ENCODE assay signal across 21 cellular contexts in genomic region chr7:98079891-98080653, GRCh38. TPM values are rescaled to one million over a fixed set of nuclear protein-coding genes. Genes with fewer than 3 reads are reported as not detected.
DNase-seq lines count a peak whose midpoint lies in the region; ATAC-seq and TF ChIP-seq lines count a peak whose summit lies in the region.
"Had no signal": no experiment of that assay in that cellular context is flagged by ENCODE, and none has a peak within 500 bp of the region (broad histone marks: within the 10 kb centered on the region; RNA-seq: fewer than 3 reads in every experiment).

No MANE protein-coding gene starts in this region.

- H3K4me2 ChIP-seq in neural cell (ENCODE audit: low read length): no peak overlapping the region

- H3K4me1 Mint-ChIP-seq in WTC11: peaks cover 7% of the 10 kb centered on the region; the same call in 1 of the 2 replicates
- H3K4me1 Mint-ChIP-seq: activated B cell treated with CpG ODN at 0.5 μM for 24 hours had no signal

- no peaks in the 10 kb centered on the region for H3K9me2 ChIP-seq in neural cell (ENCODE audit: insufficient read depth, low read length)

- H3F3A ChIP-seq in neural cell (ENCODE audit: insufficient read depth, low read length, poor library complexity, severe bottlenecking): no peaks in the 10 kb centered on the region

- peak; percentile 21 for DNase-seq in G401 (ENCODE audit: low spot score)
- peak; percentile 69 to 92 for DNase-seq in NCI-H2081 (lab: John Stamatoyannopoulos, UW)
- DNase-seq in WTC11 (ENCODE audit: low spot score): no peak
- no peak for DNase-seq in psoas muscle
- DNase-seq in HCEC 1CT: no peak
- DNase-seq: activated B cell treated with CpG ODN at 0.5 μM for 24 hours; activated T-cell treated with anti-CD3 and anti-CD28 coated beads, Interleukin-2, amount 50 U/mL, for 48 hours; CD4-positive, alpha-beta T cell; foreskin fibroblast; NCI-H524; PC-3; stimulated activated naive CD4-positive, alpha-beta T cell treated with Interleukin-2 at 50 U/mL for 16 hours; trophoblast cell had no signal

- H3K27ac Mint-ChIP-seq in WTC11: no peak overlapping the region
- H3K27ac Mint-ChIP-seq: activated B cell treated with CpG ODN at 0.5 μM for 24 hours; activated naive CD8-positive, alpha-beta T cell; CD4-positive, alpha-beta T cell; T-helper 2 cell treated with Interferon-gamma antibody and Interleukin-4, amounts not matched to agents 5 μg/mL and 100 μg/mL, for 36 hours had no signal

- no peaks in the 10 kb centered on the region for H4K20me1 ChIP-seq in neural cell (ENCODE audit: insufficient read depth)

- TF ChIP-seq CTCF in WTC11 (IDR thresholded peaks at IDR 0.05) (no peak), neural cell (IDR thresholded peaks at IDR 0.05; ENCODE audit: poor library complexity, severe bottlenecking) (no peak), psoas muscle (IDR thresholded peaks at IDR 0.05) (no peak)

- no peaks in the 10 kb centered on the region for H3K79me2 ChIP-seq in neural cell (replicated peaks; ENCODE audit: insufficient read depth, low read length)

- no peak; the same call in 1 of the 2 replicates for ATAC-seq in WTC11
- no peak for ATAC-seq in GM19395 (IDR thresholded peaks at IDR 0.05; ENCODE audit: unreplicated experiment)
- ATAC-seq in psoas muscle: no peak
- ATAC-seq in HG02763 (IDR thresholded peaks at IDR 0.05; ENCODE audit: unreplicated experiment): no peak
- ATAC-seq: PC-3 had no signal

- H3K9me3 Mint-ChIP-seq in WTC11: peaks cover 8% of the 10 kb centered on the region; the same call in 1 of the 2 replicates
- H3K9me3 Mint-ChIP-seq: activated B cell treated with CpG ODN at 0.5 μM for 24 hours; CD4-positive, alpha-beta T cell; neural crest cell; T-helper 2 cell treated with Interferon-gamma antibody and Interleukin-4, amounts not matched to agents 5 μg/mL and 100 μg/mL, for 36 hours had no signal

- no peaks in the 10 kb centered on the region for H3K4me1 ChIP-seq in psoas muscle
- H3K4me1 ChIP-seq: HAP-1 had no signal

- H3K9ac ChIP-seq in neural cell (ENCODE audit: low read length): no peak overlapping the region

- H3K27ac ChIP-seq in neural cell (ENCODE audit: low read length): peak overlapping the region; percentile 17
- no peak overlapping the region for H3K27ac ChIP-seq in psoas muscle
- H3K27ac ChIP-seq: right atrium auricular region had no signal

- WGBS in psoas muscle, 3 donors: 57 to 63% (median 62%) methylated on average over 6 of the region's 6 CpGs

- H3K9me3 ChIP-seq in neural cell (ENCODE audit: low read length) (no peaks in the 10 kb centered on the region), psoas muscle (peaks cover 2% of the 10 kb centered on the region)
- H3K9me3 ChIP-seq: HAP-1, right atrium auricular region had no signal

- CTCF ChIA-PET in WTC11 (lab: Charles Lee): interaction anchor here (0.5 to 2.0 kb wide), 3 partner anchors 31 to 269 kb away, joined by 4 to 5 read pairs (median 4); no protein-coding TSS in a partner anchor

- no peaks in the 10 kb centered on the region for H3K27me3 ChIP-seq in neural cell (ENCODE audit: insufficient read depth, low read depth, low read length)
- no peaks in the 10 kb centered on the region for H3K27me3 ChIP-seq in psoas muscle (ENCODE audit: insufficient read depth in 3 of 3, low read length in 2 of 3)
- H3K27me3 ChIP-seq: right atrium auricular region had no signal

- no peak overlapping the region for H3K4me3 Mint-ChIP-seq in WTC11
- H3K4me3 Mint-ChIP-seq: activated B cell treated with CpG ODN at 0.5 μM for 24 hours; activated naive CD8-positive, alpha-beta T cell; CD4-positive, alpha-beta T cell; neural crest cell; T-helper 2 cell treated with Interferon-gamma antibody and Interleukin-4, amounts not matched to agents 5 μg/mL and 100 μg/mL, for 36 hours had no signal

- no peaks in the 10 kb centered on the region; the same call in 1 of the 2 replicates for H3K27me3 Mint-ChIP-seq in WTC11 (ENCODE audit: low read depth)

- no peak for TF ChIP-seq RAD21 in neural cell (conservative IDR thresholded peaks at IDR 0.05)

- no peaks in the 10 kb centered on the region for H3K36me3 Mint-ChIP-seq in WTC11
- H3K36me3 Mint-ChIP-seq: activated naive CD8-positive, alpha-beta T cell had no signal

- intact Hi-C loops in psoas muscle (cut with DNase I): no loop called here

- no peak for TF ChIP-seq EP300 in neural cell (conservative IDR thresholded peaks at IDR 0.05; ENCODE audit: poor library complexity, severe bottlenecking)

- in situ Hi-C loops in G401 (cut with HindIII; ENCODE audit: low sequenced_read_pairs): no loop called here

- H3K4me3 ChIP-seq in neural cell (ENCODE audit: low read length) (peak overlapping the region; percentile 14), psoas muscle (no peak overlapping the region)
- H3K4me3 ChIP-seq: HAP-1, right atrium auricular region had no signal

- peak overlapping the region; percentile 1 for H2AFZ ChIP-seq in neural cell (ENCODE audit: low read depth, low read length)

- POLR2A ChIA-PET in WTC11 (lab: Charles Lee): interaction anchor here (0.6 kb wide), 1 partner anchor 30 kb away, joined by 4 read pairs; no protein-coding TSS in a partner anchor

- H3K36me3 ChIP-seq in neural cell (ENCODE audit: insufficient read depth, low read length): no peaks in the 10 kb centered on the region
- no peaks in the 10 kb centered on the region for H3K36me3 ChIP-seq in psoas muscle (ENCODE audit: insufficient read depth in 1 of 2, low read depth in 1 of 2)
- H3K36me3 ChIP-seq: HAP-1, right atrium auricular region had no signal

TF ChIP-seq in WTC11, 78 proteins besides CTCF, POLR2A, EP300 and RAD21 (continues in another document):
- TF ChIP-seq ZBTB43 (CRISPR knock-in tag; IDR thresholded peaks at IDR 0.05): no peak

TF ChIP-seq in neural cell, 6 proteins besides CTCF, POLR2A, EP300 and RAD21:
- TF ChIP-seq MXI1 (conservative IDR thresholded peaks at IDR 0.05; ENCODE audit: poor library complexity, severe bottlenecking) (no peak), TAF1 (IDR thresholded peaks at IDR 0.05; ENCODE audit: low read depth) (no peak)
TF ChIP-seq in neural cell: peak in this region for 0.

RNA-seq across cellular contexts. Expression of gene LMTK2, which starts 26.6 kb away (rescaled TPM):
- 5.8 and 9.4 TPM in 2 replicates for total RNA-seq in G401 (2014; rRNA removed; shearing (Covaris generic))
- total RNA-seq in WTC11 (2021) (23.0 to 25.5 TPM (median 24.3 TPM) in 3 replicates), psoas muscle (10 to 100 TPM; 12.7 to 25.0 (median 16.1) TPM)
- polyA plus RNA-seq in neural cell (11.9 and 12.3 TPM in 2 replicates), psoas muscle (10 to 100 TPM in 1 of 3 donors, 1 to 10 TPM in 2; 3.6 to 13.5 (median 4.8) TPM)
- polyA minus RNA-seq in neural cell: 39.0 and 40.9 TPM in 2 replicates

Comparison
In these comparisons a context has a peak if more than half of its experiments do, and no peak if none do; other contexts are left out.
1. DNase-seq: peak in G401 (single experiment) and NCI-H2081 (2 of 2); none in WTC11 (single experiment), psoas muscle (0 of 2) and HCEC 1CT (single experiment).